Comparison of ENCODE assay signal across 8 cellular contexts in genomic region chr10:110495731-110496552, GRCh38. TPM values are rescaled to one million over a fixed set of nuclear protein-coding genes. Genes with fewer than 3 reads are reported as not detected.
A peak's percentile ranks its signal among the peaks of the same experiment; 100 is the strongest.
DNase-seq lines count a peak whose midpoint lies in the region; ATAC-seq and TF ChIP-seq lines count a peak whose summit lies in the region.

No MANE protein-coding gene starts in this region.

- no peaks in the 10 kb centered on the region for H3K27me3 Mint-ChIP-seq in natural killer cell (ENCODE audit: low read depth in 2 of 2)

- H3K36me3 Mint-ChIP-seq in natural killer cell: no peaks in the 10 kb centered on the region

- no peak for TF ChIP-seq CTCF in AG10803 (conservative IDR thresholded peaks at IDR 0.05; ENCODE audit: low read length)
- no peak for TF ChIP-seq CTCF in natural killer cell (IDR thresholded peaks at IDR 0.05)
- no peak for TF ChIP-seq CTCF in tibial nerve (IDR thresholded peaks at IDR 0.05)

- no peaks in the 10 kb centered on the region for H3K36me3 ChIP-seq in tibial nerve

- peaks cover 0 to 47% (median 28%) of the 10 kb centered on the region in 4 donors for H3K4me1 ChIP-seq in tibial nerve

- H3K27me3 ChIP-seq in tibial nerve: no peaks in the 10 kb centered on the region

- no peaks in the 10 kb centered on the region for H3K9me3 Mint-ChIP-seq in natural killer cell

- peaks cover 42 to 59% of the 10 kb centered on the region in 2 donors for H3K4me1 Mint-ChIP-seq in natural killer cell

- peak overlapping the region; percentile 88 to 96 (median 93) for H3K27ac ChIP-seq in tibial nerve

- H3K9me3 ChIP-seq in tibial nerve: no peaks in the 10 kb centered on the region

- peak overlapping the region; percentile 97 for H3K4me3 Mint-ChIP-seq in natural killer cell

- H3K27ac Mint-ChIP-seq in natural killer cell: peak overlapping the region; percentile 93 to 96

- H3K4me3 ChIP-seq in AG10803 (ENCODE audit: low read length): peak overlapping the region; percentile 79
- H3K4me3 ChIP-seq in tibial nerve: peak overlapping the region; percentile 63 to 93 (median 83)

- TF ChIP-seq POLR2A in tibial nerve (IDR thresholded peaks at IDR 0.05): peak in 1 of 2 donors; percentile 24

- DNase-seq in AG10803 (ENCODE audit: low read depth): peak; percentile 85
- peak; percentile 72 for DNase-seq in LHCN-M2 (ENCODE audit: low read depth)
- peak; percentile 64 for DNase-seq in activated CD8-positive, alpha-beta memory T cell treated with anti-CD3 and anti-CD28 coated beads, Interleukin-2, amount 50 U/mL, for 4 hours
- peak; percentile 28 for DNase-seq in epidermal melanocyte (ENCODE audit: insufficient read length, low spot score)
- DNase-seq in natural killer cell: peak; percentile 31
- DNase-seq in tibial nerve (ENCODE audit: low spot score in 2 of 2): peak; percentile 19 to 22
- DNase-seq in NCI-H1417 (lab: John Stamatoyannopoulos, UW): no peak

- intact Hi-C loops in natural killer cell (cut with micrococcal nuclease): loop anchor here (5.0 kb wide), 3 partner anchors 54 to 284 kb away; no protein-coding TSS in a partner anchor

- TF ChIP-seq EP300 in tibial nerve (IDR thresholded peaks at IDR 0.05): peak in 1 of 2 donors; percentile 59

- WGBS in tibial nerve, 2 donors: 43 to 48% methylated on average over 25 of the region's 25 CpGs

- ATAC-seq in natural killer cell (no peak), GM19397 (IDR thresholded peaks at IDR 0.05; ENCODE audit: unreplicated experiment) (no peak)

RNA-seq across cellular contexts. Expression of gene DUSP5, which starts 1.8 kb away (rescaled TPM):
- total RNA-seq in LHCN-M2 (2014; rRNA removed) (38.6 and 39.7 TPM in 2 replicates), natural killer cell (10 to 100 TPM; 56.3 to 98.9 (median 69.6) TPM), tibial nerve (10 to 100 TPM; 12.4 to 27.9 (median 23.6) TPM)
- 16.7 TPM for polyA plus RNA-seq in LHCN-M2 (2012)

Comparison
In these comparisons a context has a peak if more than half of its experiments do, and no peak if none do; other contexts are left out.
1. DNase-seq: peak in AG10803 (single experiment), LHCN-M2 (single experiment), activated CD8-positive, alpha-beta memory T cell treated with anti-CD3 and anti-CD28 coated beads, Interleukin-2, amount 50 U/mL, for 4 hours (single experiment), epidermal melanocyte (single experiment), natural killer cell (single experiment) and tibial nerve (2 of 2); none in NCI-H1417 (0 of 3).